ENCODE assay signal across 14 cellular contexts in genomic region chr4:152290522-152290921, GRCh38.
A peak's percentile ranks its signal among the peaks of the same experiment; 100 is the strongest.
DNase-seq lines count a peak whose midpoint lies in the region; TF ChIP-seq lines count a peak whose summit lies in the region.
"Had no signal": no experiment of that assay in that cellular context is flagged by ENCODE, and none has a peak within 500 bp of the region (broad histone marks: within the 10 kb centered on the region; RNA-seq: fewer than 3 reads in every experiment).

No MANE protein-coding gene starts in this region.

- no peak overlapping the region for H2BK5ac ChIP-seq in mesenchymal stem cell (ENCODE audit: low read depth, low read length, poor library complexity, severe bottlenecking)

- in situ Hi-C loops in KBM-7 (cut with MboI; ENCODE audit: low pct_unique_long_range_greater_than_20kb, low sequenced_read_pairs): no loop called here

- peak overlapping the region; percentile 40 for H3K4me3 ChIP-seq in adipocyte (ENCODE audit: low read length)
- no peak overlapping the region for H3K4me3 ChIP-seq in epithelial cell of esophagus (ENCODE audit: low read length)
- no peak overlapping the region for H3K4me3 ChIP-seq in mesenchymal stem cell (ENCODE audit: insufficient read depth in 1 of 2, low read depth in 1 of 2, low read length in 2 of 2)
- no peak overlapping the region for H3K4me3 ChIP-seq in suprapubic skin
- H3K4me3 ChIP-seq: A549 had no signal

- H2BK15ac ChIP-seq in mesenchymal stem cell (ENCODE audit: low read depth, poor library complexity, severe bottlenecking): no peak overlapping the region

- no peak overlapping the region for H3K4ac ChIP-seq in mesenchymal stem cell (ENCODE audit: low read depth in 1 of 2, low read length in 2 of 2)

- no peak overlapping the region for H3K9ac ChIP-seq in adipocyte (ENCODE audit: low read length)
- peak overlapping the region; percentile 51 for H3K9ac ChIP-seq in mesenchymal stem cell (ENCODE audit: low read length)

- DNase-seq in adipocyte (ENCODE audit: low read depth) (no peak), epithelial cell of esophagus (ENCODE audit: low read depth) (peak; percentile 66), mesenchymal stem cell (no peak), suprapubic skin (ENCODE audit: low spot score in 2 of 2) (no peak), KBM-7 (no peak), DMS153 treated with DMSO at 0.1 percent for 48 hours (lab: John Stamatoyannopoulos, UW; ENCODE audit: unreplicated experiment) (no peak), GM10266 (ENCODE audit: extremely low spot score) (no peak)
- DNase-seq in effector CD4-positive, alpha-beta T cell: no peak
- DNase-seq: CD8-positive, alpha-beta T cell; COR-L47; DMS153; GOT3; H9 had no signal

- no peak overlapping the region for H2BK120ac ChIP-seq in mesenchymal stem cell (ENCODE audit: low read depth, low read length)

- H3K9me3 ChIP-seq in adipocyte (ENCODE audit: control insufficient read depth, low read length): no peaks in the 10 kb centered on the region
- H3K9me3 ChIP-seq in mesenchymal stem cell (ENCODE audit: control insufficient read depth, low read length): no peaks in the 10 kb centered on the region
- no peaks in the 10 kb centered on the region for H3K9me3 ChIP-seq in suprapubic skin
- H3K9me3 ChIP-seq: A549 had no signal

- no peaks in the 10 kb centered on the region for H3K79me1 ChIP-seq in mesenchymal stem cell (replicated peaks; ENCODE audit: low read length, poor library complexity, severe bottlenecking)

- H2AK5ac ChIP-seq in mesenchymal stem cell (ENCODE audit: low read length, severe bottlenecking): no peak overlapping the region

- TF ChIP-seq EP300 in suprapubic skin (IDR thresholded peaks at IDR 0.05): no peak

- H2BK12ac ChIP-seq in mesenchymal stem cell (ENCODE audit: low read length in 2 of 2): no peak overlapping the region

- H3K14ac ChIP-seq in mesenchymal stem cell (ENCODE audit: low read length in 2 of 2): no peak overlapping the region

- no peak overlapping the region for H3K18ac ChIP-seq in mesenchymal stem cell (ENCODE audit: low read depth in 1 of 2, low read length in 2 of 2)

- no peak overlapping the region for H3K27ac ChIP-seq in mesenchymal stem cell (ENCODE audit: low read length, poor library complexity, severe bottlenecking)
- peak overlapping the region; percentile 24 for H3K27ac ChIP-seq in suprapubic skin
- H3K27ac ChIP-seq: A549 had no signal

- H3K4me2 ChIP-seq in mesenchymal stem cell (ENCODE audit: low read length, poor library complexity, severe bottlenecking): no peak overlapping the region
- H3K4me2 ChIP-seq: A549 had no signal

- peaks cover 16% of the 10 kb centered on the region for H3K4me1 ChIP-seq in adipocyte (ENCODE audit: control insufficient read depth, insufficient read depth, low read length)
- no peaks in the 10 kb centered on the region for H3K4me1 ChIP-seq in mesenchymal stem cell (ENCODE audit: control insufficient read depth, insufficient read depth, low read depth, low read length)
- H3K4me1 ChIP-seq in suprapubic skin: peaks cover 21% of the 10 kb centered on the region
- H3K4me1 ChIP-seq: A549 had no signal

- no peak overlapping the region for H3K23ac ChIP-seq in mesenchymal stem cell (ENCODE audit: low read length in 2 of 2)

- no peak overlapping the region for H4K8ac ChIP-seq in mesenchymal stem cell (ENCODE audit: low read length)

- 43% methylated on average over 2 of the region's 3 CpGs for WGBS in mesenchymal stem cell
- WGBS in suprapubic skin: 75% methylated on average over 3 of the region's 3 CpGs

- no peak for TF ChIP-seq POLR2A in suprapubic skin (IDR thresholded peaks at IDR 0.05)

- H4K91ac ChIP-seq in mesenchymal stem cell (ENCODE audit: low read length): no peak overlapping the region

- no peak overlapping the region for H2AFZ ChIP-seq in mesenchymal stem cell (ENCODE audit: low read depth, low read length)

- H3K27me3 ChIP-seq in adipocyte (replicated peaks; ENCODE audit: control insufficient read depth, insufficient read depth, low read length) (no peaks in the 10 kb centered on the region), mesenchymal stem cell (ENCODE audit: control insufficient read depth in 1 of 2, insufficient read depth in 1 of 2, low read length in 2 of 2) (no peaks in the 10 kb centered on the region), suprapubic skin (no peaks in the 10 kb centered on the region)

- H3K36me3 ChIP-seq in adipocyte (ENCODE audit: control insufficient read depth, insufficient read depth, low read length, severe bottlenecking) (no peaks in the 10 kb centered on the region), mesenchymal stem cell (ENCODE audit: control insufficient read depth in 1 of 2, insufficient read depth in 2 of 2, low read depth in 1 of 2, low read length in 2 of 2) (no peaks in the 10 kb centered on the region), suprapubic skin (no peaks in the 10 kb centered on the region)

- TF ChIP-seq CTCF in epithelial cell of esophagus (IDR thresholded peaks at IDR 0.05; ENCODE audit: insufficient read depth, low read depth, low read length, missing control alignments) (no peak), suprapubic skin (IDR thresholded peaks at IDR 0.05) (no peak), GM10266 (IDR thresholded peaks at IDR 0.05; ENCODE audit: control insufficient read depth, insufficient read depth, low read depth, missing control alignments) (no peak)
